In the genomic region with DNA sequence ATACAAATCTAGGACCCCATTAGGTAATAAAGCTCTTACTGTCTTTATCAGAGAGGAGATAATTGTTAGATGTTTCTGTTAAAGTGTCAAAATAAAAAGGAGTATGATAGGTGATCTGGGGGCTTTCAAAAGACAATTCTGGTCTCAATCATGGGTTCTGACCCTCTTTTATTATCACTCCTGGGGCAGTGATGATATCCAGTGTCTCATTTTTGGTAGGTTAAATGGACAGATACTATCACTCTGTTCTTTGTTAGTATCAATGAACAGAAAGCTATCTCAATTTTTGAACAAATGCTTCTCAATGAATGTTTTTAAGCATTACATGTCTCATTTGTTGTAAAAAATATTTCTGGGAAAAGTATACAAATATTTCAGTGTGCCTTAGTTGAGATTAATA, we compare ENCODE assay signal across 5 cellular contexts.
"Had no signal": no experiment of that assay in that cellular context is flagged by ENCODE, and none has a peak within 500 bp of the region (broad histone marks: within the 10 kb centered on the region; RNA-seq: fewer than 3 reads in every experiment).

No MANE protein-coding gene starts in this region.

- H3K4me3 ChIP-seq: K562 had no signal

- DNase-seq: IMR-90, KBM-7 had no signal

- ATAC-seq: HepG2, K562 had no signal

- H3K27ac ChIP-seq: HL-60 had no signal
